In the genomic region with DNA sequence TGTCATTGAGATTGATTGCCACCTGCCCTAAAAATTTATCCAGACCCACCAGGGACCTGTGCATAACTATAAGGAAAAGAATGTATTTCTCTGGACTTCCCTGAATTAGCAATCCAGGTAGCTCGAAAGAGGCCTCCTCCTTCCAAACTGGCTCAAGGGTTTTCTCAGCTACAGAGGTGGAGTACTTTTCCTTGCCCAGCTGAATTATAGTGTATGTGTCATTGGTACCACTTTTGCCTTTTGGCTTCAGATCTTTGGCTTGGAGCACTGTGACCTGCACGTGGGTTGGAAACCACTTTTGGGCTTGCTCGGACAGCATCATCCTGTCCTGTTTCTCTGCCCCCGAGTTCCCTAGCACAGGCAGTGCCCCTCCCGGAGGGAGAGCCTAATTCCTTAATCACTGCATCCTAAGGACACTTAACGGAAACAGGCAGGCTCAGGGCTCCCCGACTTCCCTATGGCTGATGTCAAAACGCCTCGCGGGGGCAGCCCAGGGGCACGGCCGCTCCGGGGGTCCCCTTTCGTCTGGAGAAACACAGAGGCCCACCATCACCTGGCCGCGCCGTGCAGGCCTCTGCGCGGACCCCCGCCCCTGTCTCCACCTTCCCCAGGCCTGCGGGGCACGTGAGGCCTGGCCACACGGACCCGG, we compare ENCODE assay signal across 8 cellular contexts. TPM values are rescaled to one million over a fixed set of nuclear protein-coding genes. Genes with fewer than 3 reads are reported as not detected.
A peak's percentile ranks its signal among the peaks of the same experiment; 100 is the strongest.
DNase-seq lines count a peak whose midpoint lies in the region; ATAC-seq and TF ChIP-seq lines count a peak whose summit lies in the region.

No MANE protein-coding gene starts in this region.

- H3K27me3 Mint-ChIP-seq in Calu3 (ENCODE audit: unreplicated experiment), result no peaks in the 10 kb centered on the region

- CTCF ChIA-PET in Calu3 (lab: Charles Lee), result no interaction called here

- H3K4me3 ChIP-seq in body of pancreas (peak overlapping the region; percentile 83 to 89), iPS-11a (ENCODE audit: low read depth, low read length) (peak overlapping the region; percentile 73), sigmoid colon (peak overlapping the region; percentile 86 to 96 (median 90))

- DNase-seq in Calu3, result peak; percentile 21
- DNase-seq in HT-29 (ENCODE audit: low spot score), result peak; percentile 30
- peak; percentile 6 to 59 for DNase-seq in SW 1271 (lab: John Stamatoyannopoulos, UW)
- peak in 3 of 4 donors; percentile 22 to 35 (median 31) for DNase-seq in body of pancreas
- DNase-seq in sigmoid colon, result peak; percentile 77
- no peak for DNase-seq in NCI-H774 (lab: John Stamatoyannopoulos, UW)

- peaks cover 56% of the 10 kb centered on the region for H3K4me1 ChIP-seq in body of pancreas
- peaks cover 0 to 52% (median 45%) of the 10 kb centered on the region in 4 donors for H3K4me1 ChIP-seq in sigmoid colon

- H3K27me3 ChIP-seq in body of pancreas (no peaks in the 10 kb centered on the region), sigmoid colon (no peaks in the 10 kb centered on the region)

- no peak for TF ChIP-seq CTCF in Calu3 (IDR thresholded peaks at IDR 0.05; ENCODE audit: unreplicated experiment)
- no peak for TF ChIP-seq CTCF in body of pancreas (IDR thresholded peaks at IDR 0.05)
- TF ChIP-seq CTCF in sigmoid colon (IDR thresholded peaks at IDR 0.05), result no peak

- H3K36me3 ChIP-seq in body of pancreas (replicated peaks in 1 of 2; ENCODE audit: insufficient read depth in 1 of 2, low read depth in 2 of 2), result no peaks in the 10 kb centered on the region
- no peaks in the 10 kb centered on the region for H3K36me3 ChIP-seq in sigmoid colon

- ATAC-seq in GM21390 (IDR thresholded peaks at IDR 0.05; ENCODE audit: unreplicated experiment) (peak; percentile 24), body of pancreas (peak; percentile 7)

- peaks cover 8% of the 10 kb centered on the region for H3K4me1 Mint-ChIP-seq in Calu3 (ENCODE audit: low read depth, unreplicated experiment)

- no peaks in the 10 kb centered on the region for H3K9me3 Mint-ChIP-seq in Calu3 (ENCODE audit: low read depth, unreplicated experiment)

- no peak for TF ChIP-seq EP300 in sigmoid colon (IDR thresholded peaks at IDR 0.05)

- H3K27ac Mint-ChIP-seq in Calu3 (ENCODE audit: unreplicated experiment), result peak overlapping the region; percentile 60

- WGBS in body of pancreas, 2 donors, result 0 to 3% methylated on average over 7 to 14 of the region's 24 CpGs
- WGBS in sigmoid colon, 2 donors, result 0 to 1% methylated on average over 24 of the region's 24 CpGs

- H3K4me3 Mint-ChIP-seq in Calu3 (ENCODE audit: low read depth, unreplicated experiment), result peak overlapping the region; percentile 76

- no TSS peak for BruUV-seq in Calu3 (replicated peaks; lab: Mats Ljungman, UMichigan)

- H3K36me3 Mint-ChIP-seq in Calu3 (ENCODE audit: insufficient read depth, unreplicated experiment), result peaks cover 22% of the 10 kb centered on the region

- TF ChIP-seq POLR2A in body of pancreas (IDR thresholded peaks at IDR 0.05) (no peak), sigmoid colon (IDR thresholded peaks at IDR 0.05) (no peak)

- H3K9me3 ChIP-seq in body of pancreas (no peaks in the 10 kb centered on the region), sigmoid colon (no peaks in the 10 kb centered on the region)

- H3K27ac ChIP-seq in body of pancreas, result peak overlapping the region; percentile 88 to 98 (median 96)
- peak overlapping the region; percentile 96 to 97 (median 97) for H3K27ac ChIP-seq in sigmoid colon

- intact Hi-C loops in Calu3 (cut with micrococcal nuclease; ENCODE audit: unreplicated experiment), result no loop called here
- intact Hi-C loops in body of pancreas (cut with DNase I), result no loop called here
- intact Hi-C loops in sigmoid colon (cut with DNase I), result loop anchor here (5.0 to 10.0 kb wide), 6 partner anchors 61 to 679 kb away; a partner anchor contains a TSS

RNA-seq across cellular contexts. Expression of a gene that starts 0.8 kb away (rescaled TPM):
- 11.0 and 12.6 TPM in 2 replicates for total RNA-seq in Calu3 (2022)
- 0.64 and 2.3 TPM in 2 replicates for total RNA-seq in HT-29 (2014; rRNA removed; shearing (Covaris generic))
- 10 to 100 TPM; 17.1 to 22.1 TPM for total RNA-seq in body of pancreas
- 100 to 1,000 TPM in 1 of 4 donors, 10 to 100 TPM in 3; 40.3 to 166 (median 46.9) TPM for total RNA-seq in sigmoid colon
- polyA plus RNA-seq in sigmoid colon, result 1 to 10 TPM; 1.4 to 3.8 (median 1.8) TPM
